In the genomic region with DNA sequence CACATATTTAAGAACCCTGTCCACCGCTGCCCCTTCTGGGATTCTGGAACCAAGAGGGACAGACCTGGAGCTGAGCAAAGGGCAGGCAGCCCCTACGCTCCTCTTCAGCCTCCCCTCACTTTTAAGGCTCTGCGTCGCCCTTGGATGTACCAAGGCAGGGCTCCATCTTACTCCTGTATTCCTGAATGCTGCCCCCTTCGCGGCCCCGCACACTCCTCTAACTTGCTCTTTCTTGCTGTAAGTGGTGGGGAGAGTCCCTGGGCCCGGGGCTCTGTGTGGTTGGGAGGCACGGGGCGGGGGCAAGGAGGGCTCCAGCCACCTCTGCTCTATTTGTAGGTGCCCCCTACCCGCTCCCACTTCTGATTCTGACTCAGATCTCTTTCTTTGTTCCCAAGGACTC, we compare ENCODE assay signal across 1 cellular context.
TF ChIP-seq lines count a peak whose summit lies in the region.

No MANE protein-coding gene starts in this region.

TF ChIP-seq in GM23338, 12 proteins besides CTCF, POLR2A, EP300 and RAD21 (continued from another document):
- TF ChIP-seq, protein P1, sequence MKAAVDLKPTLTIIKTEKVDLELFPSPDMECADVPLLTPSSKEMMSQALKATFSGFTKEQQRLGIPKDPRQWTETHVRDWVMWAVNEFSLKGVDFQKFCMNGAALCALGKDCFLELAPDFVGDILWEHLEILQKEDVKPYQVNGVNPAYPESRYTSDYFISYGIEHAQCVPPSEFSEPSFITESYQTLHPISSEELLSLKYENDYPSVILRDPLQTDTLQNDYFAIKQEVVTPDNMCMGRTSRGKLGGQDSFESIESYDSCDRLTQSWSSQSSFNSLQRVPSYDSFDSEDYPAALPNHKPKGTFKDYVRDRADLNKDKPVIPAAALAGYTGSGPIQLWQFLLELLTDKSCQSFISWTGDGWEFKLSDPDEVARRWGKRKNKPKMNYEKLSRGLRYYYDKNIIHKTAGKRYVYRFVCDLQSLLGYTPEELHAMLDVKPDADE (IDR thresholded peaks at IDR 0.05), result no peak
